Comparison of ENCODE assay signal across 1 cellular context in genomic region chr12:31768046-31768445, GRCh38.
A peak's percentile ranks its signal among the peaks of the same experiment; 100 is the strongest.
TF ChIP-seq lines count a peak whose summit lies in the region.

No MANE protein-coding gene starts in this region.

TF ChIP-seq in HepG2, 621 proteins besides CTCF, POLR2A, EP300 and RAD21:
- TF ChIP-seq HES4 (CRISPR knock-in tag; IDR thresholded peaks at IDR 0.05; ENCODE audit: borderline replicate concordance), result no peak
- no peak for TF ChIP-seq ZKSCAN5 (CRISPR knock-in tag; IDR thresholded peaks at IDR 0.05)
- TF ChIP-seq, protein P1, sequence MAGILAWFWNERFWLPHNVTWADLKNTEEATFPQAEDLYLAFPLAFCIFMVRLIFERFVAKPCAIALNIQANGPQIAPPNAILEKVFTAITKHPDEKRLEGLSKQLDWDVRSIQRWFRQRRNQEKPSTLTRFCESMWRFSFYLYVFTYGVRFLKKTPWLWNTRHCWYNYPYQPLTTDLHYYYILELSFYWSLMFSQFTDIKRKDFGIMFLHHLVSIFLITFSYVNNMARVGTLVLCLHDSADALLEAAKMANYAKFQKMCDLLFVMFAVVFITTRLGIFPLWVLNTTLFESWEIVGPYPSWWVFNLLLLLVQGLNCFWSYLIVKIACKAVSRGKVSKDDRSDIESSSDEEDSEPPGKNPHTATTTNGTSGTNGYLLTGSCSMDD (CRISPR knock-in tag; IDR thresholded peaks at IDR 0.05), result no peak
- no peak for TF ChIP-seq ZNF34 (CRISPR knock-in tag; IDR thresholded peaks at IDR 0.05; ENCODE audit: borderline replicate concordance)
- TF ChIP-seq NCOR1 (IDR thresholded peaks at IDR 0.05; ENCODE audit: borderline replicate concordance, low read length), result no peak
- no peak for TF ChIP-seq ZNF17 (CRISPR knock-in tag; IDR thresholded peaks at IDR 0.05)
- TF ChIP-seq ZFY (CRISPR knock-in tag; IDR thresholded peaks at IDR 0.05), result no peak
- TF ChIP-seq ZNF652 (CRISPR knock-in tag; IDR thresholded peaks at IDR 0.05; ENCODE audit: borderline replicate concordance, low read depth), result peak; percentile 49; the same call in 1 of the 2 replicates
- peak; percentile 28; the same call in 1 of the 2 replicates for TF ChIP-seq STAG1 (CRISPR knock-in tag; IDR thresholded peaks at IDR 0.05)
